22 cellular contexts compared by ENCODE assay signal in the genomic region with DNA sequence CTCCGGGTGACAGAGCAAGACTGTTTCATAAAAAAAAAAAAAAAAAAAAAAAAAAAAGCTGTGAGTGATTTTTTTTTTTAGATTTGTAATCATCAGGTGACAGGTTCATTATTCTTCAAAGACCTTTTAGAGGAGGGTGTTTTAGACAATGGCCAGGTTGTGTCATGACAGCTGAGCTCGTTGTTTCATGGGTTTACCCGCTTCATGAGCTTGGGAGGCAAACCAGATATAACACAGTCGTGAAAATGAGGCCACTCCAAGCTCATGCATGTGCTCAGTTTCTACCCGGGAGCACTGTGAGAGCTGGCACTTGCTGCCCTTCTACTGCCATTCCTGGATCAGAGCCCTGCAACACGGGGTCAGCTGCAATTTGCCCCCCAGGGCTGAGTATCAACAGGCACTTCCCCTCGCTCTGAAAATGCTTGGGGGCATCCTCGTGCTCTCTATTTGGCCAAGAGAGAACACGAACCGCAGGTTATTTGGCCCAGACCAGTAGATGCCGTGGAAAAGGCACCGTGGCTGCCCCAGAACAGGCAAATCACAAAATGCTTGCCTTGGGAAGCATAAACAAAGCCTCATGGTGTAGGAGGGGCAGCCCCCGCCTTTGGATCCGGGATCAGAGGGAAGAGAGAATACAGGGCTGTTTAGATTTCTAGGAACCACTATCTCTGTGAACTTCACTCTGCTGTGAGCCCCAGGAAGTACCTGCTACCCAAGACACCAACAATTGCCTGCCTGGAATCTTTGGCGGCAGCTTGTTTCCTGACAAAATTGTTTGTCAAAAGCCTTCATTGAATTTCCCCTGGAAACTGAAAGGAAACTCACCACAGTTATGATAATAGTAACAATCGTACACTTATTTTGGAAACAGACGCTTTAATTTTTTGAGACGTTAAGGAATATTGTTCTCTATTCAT.
DNase-seq lines count a peak whose midpoint lies in the region; ATAC-seq, FAIRE-seq and TF ChIP-seq lines count a peak whose summit lies in the region.
"Had no signal": no experiment of that assay in that cellular context is flagged by ENCODE, and none has a peak within 500 bp of the region (broad histone marks: within the 10 kb centered on the region; RNA-seq: fewer than 3 reads in every experiment).

No MANE protein-coding gene starts in this region.

- no peak overlapping the region for H3K23ac ChIP-seq in H1 (ENCODE audit: insufficient read length)

- H3K36me3 Mint-ChIP-seq in nephron (ENCODE audit: low read depth), result peaks cover 11% of the 10 kb centered on the region
- H3K36me3 Mint-ChIP-seq: activated CD4-positive, alpha-beta memory T cell treated with anti-CD3 and anti-CD28 coated beads for 36 hours; activated naive CD4-positive, alpha-beta T cell treated with anti-CD3 and anti-CD28 coated beads, Interleukin-2, amount 50 U/mL, for 72 hours; neural progenitor cell had no signal

- peak overlapping the region in 10 of 12 donors; percentile 5 to 44 (median 18) for H3K4me3 ChIP-seq in heart left ventricle
- H3K4me3 ChIP-seq in H1 (ENCODE audit: extremely low read depth in 1 of 4, insufficient read depth in 2 of 4, low read depth in 3 of 4, low read length in 4 of 4), result no peak overlapping the region
- no peak overlapping the region for H3K4me3 ChIP-seq in upper lobe of right lung
- H3K4me3 ChIP-seq: neural progenitor cell had no signal

- POLR2A ChIA-PET in H1 (lab: Charles Lee; ENCODE audit: partially characterized antibody), result interaction anchor here (1.9 kb wide), 1 partner anchor 13 kb away, joined by 6 read pairs; no protein-coding TSS in a partner anchor

- no peak for DNase-seq in heart left ventricle
- DNase-seq in cardiac septum (ENCODE audit: low spot score), result no peak
- DNase-seq in H1 (ENCODE audit: low read depth in 1 of 2, low spot score in 2 of 2), result no peak
- no peak for DNase-seq in upper lobe of right lung
- no peak for DNase-seq in NCI-H748 (lab: John Stamatoyannopoulos, UW; ENCODE audit: unreplicated experiment)
- DNase-seq in HPDE6-E6E7 (ENCODE audit: extremely low spot score), result no peak
- DNase-seq: activated CD4-positive, alpha-beta memory T cell treated with anti-CD3 and anti-CD28 coated beads for 36 hours; activated T-cell treated with anti-CD3 and anti-CD28 coated beads, Interleukin-2, amount 50 U/mL, for 48 hours; DMS79 treated with DMSO at 0.1 percent for 48 hours; NCI-H2081; NCI-H526 treated with DMSO at 0.1 percent for 48 hours; stimulated activated CD4-positive, alpha-beta T cell treated with anti-CD3 and anti-CD28 coated beads, Interleukin-4, amount 100 ng/mL, for 4 hours; trophoblast cell; WERI-Rb-1 had no signal

- H4K5ac ChIP-seq in H1 (ENCODE audit: insufficient read length, low read depth, low read length), result no peak overlapping the region

- 0 out of 2 replicates have a peak, but pooled peaks cover 3% of the 10 kb centered on the region for H3K23me2 ChIP-seq in H1 (ENCODE audit: low read depth, low read length)

- H3K79me2 ChIP-seq in H1 (ENCODE audit: control insufficient read depth in 1 of 2, insufficient read depth in 2 of 2, low read length in 2 of 2), result no peaks in the 10 kb centered on the region

- H2AFZ ChIP-seq in H1 (ENCODE audit: low read length), result no peak overlapping the region
- H2AFZ ChIP-seq: neural progenitor cell had no signal

- 39 to 47% (median 45%) methylated on average over 18 of the region's 18 CpGs for WGBS in heart left ventricle, 4 donors
- 83% methylated on average over 18 of the region's 18 CpGs; no CpG with 5 or more reads in 1 of the 2 experiments for WGBS in H1 (ENCODE audit: extremely low coverage in 1 of 2, insufficient coverage in 1 of 2, insufficient read length in 1 of 2, insufficient replicate concordance in 2 of 2, low coverage in 1 of 2, low lambda C conversion rate in 2 of 2, missing lambda C conversion rate in 1 of 2), 2 experiments

- no peaks in the 10 kb centered on the region for H3K79me1 ChIP-seq in H1 (ENCODE audit: low read depth, low read length)

- no peaks in the 10 kb centered on the region for H4K20me1 ChIP-seq in H1 (replicated peaks in 1 of 2; ENCODE audit: control insufficient read depth in 1 of 2, insufficient read depth in 2 of 2, low read length in 2 of 2)

- no peak overlapping the region for H2AK5ac ChIP-seq in H1 (ENCODE audit: low read depth, low read length)

- no peak for TF ChIP-seq EP300 in H1 (IDR thresholded peaks at IDR 0.05; ENCODE audit: borderline replicate concordance in 1 of 2, low read depth in 2 of 2, low read length in 2 of 2)

- no peaks in the 10 kb centered on the region for H3K9me3 Mint-ChIP-seq in nephron
- H3K9me3 Mint-ChIP-seq: activated naive CD4-positive, alpha-beta T cell treated with anti-CD3 and anti-CD28 coated beads, Interleukin-2, amount 50 U/mL, for 72 hours had no signal

- TF ChIP-seq POLR2A in heart left ventricle (IDR thresholded peaks at IDR 0.05), result no peak
- TF ChIP-seq POLR2A in H1 (IDR thresholded peaks at IDR 0.05; ENCODE audit: control extremely low read depth in 1 of 2, low read depth in 2 of 2, low read length in 2 of 2), result no peak

- no peak overlapping the region for H3K4me2 ChIP-seq in H1 (ENCODE audit: insufficient read depth in 1 of 2, low read depth in 2 of 2, low read length in 2 of 2)
- H3K4me2 ChIP-seq: neural progenitor cell had no signal

- peak overlapping the region; percentile 12 for H2BK120ac ChIP-seq in H1 (replicated peaks; ENCODE audit: low read depth, low read length)

- no peak overlapping the region for H2BK5ac ChIP-seq in H1 (ENCODE audit: low read depth, low read length)

- H3K9me3 ChIP-seq in heart left ventricle (no peaks in the 10 kb centered on the region), H1 (ENCODE audit: insufficient read depth in 2 of 2, low read depth in 1 of 2, low read length in 1 of 2) (no peaks in the 10 kb centered on the region), upper lobe of right lung (no peaks in the 10 kb centered on the region)

- intact Hi-C loops in heart left ventricle (cut with DNase I), result loop anchor here in 4 of 10 donors (1.0 to 10.0 kb wide), 5 partner anchors 32 to 172 kb away; no protein-coding TSS in a partner anchor
- intact Hi-C loops in cardiac septum (cut with DNase I), result no loop called here
- intact Hi-C loops in upper lobe of right lung (cut with DNase I), result no loop called here

- H4K91ac ChIP-seq in H1 (replicated peaks; ENCODE audit: insufficient read length, low read length), result no peak overlapping the region

- peaks cover 51% of the 10 kb centered on the region for H3K4me1 Mint-ChIP-seq in nephron

- H3K27me3 Mint-ChIP-seq in nephron (ENCODE audit: low read depth), result no peaks in the 10 kb centered on the region

- no peaks in the 10 kb centered on the region for H3K27me3 ChIP-seq in heart left ventricle
- no peaks in the 10 kb centered on the region for H3K27me3 ChIP-seq in H1 (replicated peaks in 1 of 4; ENCODE audit: control insufficient read depth in 3 of 4, extremely low read depth in 1 of 4, insufficient read depth in 3 of 4, low read length in 3 of 4)
- H3K27me3 ChIP-seq in upper lobe of right lung, result no peaks in the 10 kb centered on the region
- H3K27me3 ChIP-seq: neural progenitor cell had no signal

- no peak overlapping the region for H3K9ac ChIP-seq in H1 (replicated peaks in 1 of 4; ENCODE audit: extremely low read depth in 1 of 4, low read depth in 3 of 4, low read length in 3 of 4)
- H3K9ac ChIP-seq: neural progenitor cell had no signal

- no peak for TF ChIP-seq CTCF in heart left ventricle (IDR thresholded peaks at IDR 0.05)
- TF ChIP-seq CTCF in H1 (IDR thresholded peaks at IDR 0.05; ENCODE audit: control extremely low read depth in 1 of 3, insufficient read depth in 1 of 3, low read depth in 1 of 3, low read length in 3 of 3), result no peak
- TF ChIP-seq CTCF in nephron (IDR thresholded peaks at IDR 0.05; ENCODE audit: unreplicated experiment in 3 of 3), result no peak
- TF ChIP-seq CTCF in upper lobe of right lung (IDR thresholded peaks at IDR 0.05), result no peak

- no peak for FAIRE-seq in H1 (lab: Jason Lieb, UNC)
- FAIRE-seq: A204.1, endometrium had no signal

- H2BK12ac ChIP-seq in H1 (ENCODE audit: low read depth, low read length), result peak overlapping the region; percentile 68; the same call in 1 of the 2 replicates

- no peak overlapping the region for H3K14ac ChIP-seq in H1 (ENCODE audit: insufficient read length)

- no peak overlapping the region for H3K4ac ChIP-seq in H1 (replicated peaks; ENCODE audit: insufficient read length, low read depth, low read length)

- H3K4me1 ChIP-seq in heart left ventricle (peaks cover 0 to 30% (median 12%) of the 10 kb centered on the region in 12 donors), H1 (replicated peaks in 1 of 4; ENCODE audit: control insufficient read depth in 3 of 4, insufficient read depth in 4 of 4, low read length in 3 of 4) (peaks cover 0 to 8% (median 4%) of the 10 kb centered on the region in 4 experiments; a peak in 4 of 7 replicates), upper lobe of right lung (peaks cover 6% of the 10 kb centered on the region)
- H3K4me1 ChIP-seq: neural progenitor cell had no signal

- CTCF ChIA-PET in H1 (lab: Charles Lee; ENCODE audit: partially characterized antibody), result interaction anchor here (0.8 to 1.9 kb wide), 5 partner anchors 22 to 227 kb away, joined by 3 to 4 read pairs (median 3); no protein-coding TSS in a partner anchor

- peak overlapping the region; percentile 11 to 33 (median 29) for H3K27ac Mint-ChIP-seq in nephron
- H3K27ac Mint-ChIP-seq: activated CD4-positive, alpha-beta memory T cell treated with anti-CD3 and anti-CD28 coated beads for 36 hours; activated naive CD4-positive, alpha-beta T cell treated with anti-CD3 and anti-CD28 coated beads, Interleukin-2, amount 50 U/mL, for 72 hours; neural progenitor cell had no signal

- no peak overlapping the region for H2BK15ac ChIP-seq in H1 (ENCODE audit: low read length)

- no peak overlapping the region for H3K56ac ChIP-seq in H1 (replicated peaks; ENCODE audit: insufficient read length, low read depth, low read length)

- H3K18ac ChIP-seq in H1 (ENCODE audit: extremely low read depth, low read length), result no peak overlapping the region

- ATAC-seq in heart left ventricle (peak in 1 of 4 donors; percentile 47), upper lobe of right lung (no peak), HG03095 (IDR thresholded peaks at IDR 0.05; ENCODE audit: unreplicated experiment) (no peak)
- ATAC-seq: activated naive CD4-positive, alpha-beta T cell treated with anti-CD3 and anti-CD28 coated beads, Interleukin-2, amount 50 U/mL, for 72 hours; Panc1 had no signal

- no peaks in the 10 kb centered on the region for H3K36me3 ChIP-seq in heart left ventricle
- no peaks in the 10 kb centered on the region for H3K36me3 ChIP-seq in H1 (ENCODE audit: control insufficient read depth in 2 of 4, insufficient read depth in 4 of 4, low read length in 3 of 4)
- H3K36me3 ChIP-seq in upper lobe of right lung, result no peaks in the 10 kb centered on the region
- H3K36me3 ChIP-seq: neural progenitor cell, WERI-Rb-1 had no signal

- TF ChIP-seq RAD21 in H1 (IDR thresholded peaks at IDR 0.05 in 1 of 2, conservative IDR thresholded peaks at IDR 0.05 in 1 of 2; ENCODE audit: low read depth in 2 of 2, low read length in 2 of 2), result no peak

- H3K4me3 Mint-ChIP-seq in nephron, result no peak overlapping the region
- H3K4me3 Mint-ChIP-seq: activated CD4-positive, alpha-beta memory T cell treated with anti-CD3 and anti-CD28 coated beads for 36 hours; neural progenitor cell had no signal

- no peak overlapping the region for H2BK20ac ChIP-seq in H1 (ENCODE audit: low read length)

- no peak overlapping the region for H4K8ac ChIP-seq in H1 (ENCODE audit: extremely low read depth, insufficient read depth, low read length)

- H3K27ac ChIP-seq in heart left ventricle, result peak overlapping the region; percentile 5 to 70 (median 44)
- no peak overlapping the region for H3K27ac ChIP-seq in H1 (ENCODE audit: low read depth, low read length)
- peak overlapping the region; percentile 30 for H3K27ac ChIP-seq in upper lobe of right lung
- H3K27ac ChIP-seq: C4-2B, neural progenitor cell, WERI-Rb-1 had no signal

Comparison
In these comparisons a context has a peak if more than half of its experiments do, and no peak if none do; other contexts are left out.
1. H3K4me3 ChIP-seq: peak in heart left ventricle (10 of 12); none in H1 (0 of 4) and upper lobe of right lung (single experiment).